ENCODE assay signal across 10 cellular contexts in genomic region chr11:64183890-64184289, GRCh38. TPM values are rescaled to one million over a fixed set of nuclear protein-coding genes. Genes with fewer than 3 reads are reported as not detected.
A peak's percentile ranks its signal among the peaks of the same experiment; 100 is the strongest.
DNase-seq lines count a peak whose midpoint lies in the region; ATAC-seq and TF ChIP-seq lines count a peak whose summit lies in the region.
"Had no signal": no experiment of that assay in that cellular context is flagged by ENCODE, and none has a peak within 500 bp of the region (broad histone marks: within the 10 kb centered on the region; RNA-seq: fewer than 3 reads in every experiment).

No MANE protein-coding gene starts in this region.

- intact Hi-C loops in body of pancreas (cut with DNase I): no loop called here

- peak overlapping the region; percentile 47 for H3K4me3 Mint-ChIP-seq in T-helper 2 cell treated with Interferon-gamma antibody and Interleukin-4, amounts not matched to agents 5 μg/mL and 100 μg/mL, for 36 hours
- H3K4me3 Mint-ChIP-seq in IgD-negative memory B cell (peak overlapping the region in 3 of 4 donors; percentile 58 to 85 (median 78)), neural crest cell (peak overlapping the region; percentile 64)

- 40 to 64% methylated on average over 7 of the region's 7 CpGs for WGBS in body of pancreas, 2 donors

- H3K36me3 Mint-ChIP-seq in T-helper 2 cell treated with Interferon-gamma antibody and Interleukin-4, amounts not matched to agents 5 μg/mL and 100 μg/mL, for 36 hours (ENCODE audit: low read depth): peaks cover 7% of the 10 kb centered on the region
- H3K36me3 Mint-ChIP-seq in IgD-negative memory B cell (no peaks in the 10 kb centered on the region), neural crest cell (ENCODE audit: low read depth) (peaks cover 5% of the 10 kb centered on the region)

- no peak for DNase-seq in T-helper 2 cell treated with Interferon-gamma antibody and Interleukin-4, amounts not matched to agents 5 μg/mL and 100 μg/mL, for 36 hours (ENCODE audit: low spot score)
- DNase-seq in T-helper 2 cell (no peak), body of pancreas (no peak), neural crest cell (ENCODE audit: low read depth, low spot score) (no peak), activated gamma-delta T cell treated with Interleukin-2 at 50 U/mL for 16 hours (no peak), medulla oblongata (ENCODE audit: extremely low spot score) (no peak)
- DNase-seq: SW 1271 had no signal

- H3K27me3 ChIP-seq in body of pancreas: no peaks in the 10 kb centered on the region

- peaks cover 26% of the 10 kb centered on the region for H3K4me1 Mint-ChIP-seq in T-helper 2 cell treated with Interferon-gamma antibody and Interleukin-4, amounts not matched to agents 5 μg/mL and 100 μg/mL, for 36 hours (ENCODE audit: low read depth)
- peaks cover 11 to 28% (median 26%) of the 10 kb centered on the region in 3 donors for H3K4me1 Mint-ChIP-seq in IgD-negative memory B cell
- peaks cover 44% of the 10 kb centered on the region for H3K4me1 Mint-ChIP-seq in neural crest cell

- H3K36me3 ChIP-seq in body of pancreas (replicated peaks in 1 of 2; ENCODE audit: insufficient read depth in 1 of 2, low read depth in 2 of 2): no peaks in the 10 kb centered on the region

- TF ChIP-seq POLR2A in body of pancreas (IDR thresholded peaks at IDR 0.05): no peak

- H3K9me3 ChIP-seq in body of pancreas: no peaks in the 10 kb centered on the region

- no peak for ATAC-seq in body of pancreas
- ATAC-seq in HG03097 (IDR thresholded peaks at IDR 0.05; ENCODE audit: low FRiP score, unreplicated experiment): no peak
- ATAC-seq: left lobe of liver had no signal

- H3K9me3 Mint-ChIP-seq in T-helper 2 cell treated with Interferon-gamma antibody and Interleukin-4, amounts not matched to agents 5 μg/mL and 100 μg/mL, for 36 hours: no peaks in the 10 kb centered on the region
- H3K9me3 Mint-ChIP-seq in IgD-negative memory B cell (no peaks in the 10 kb centered on the region), neural crest cell (no peaks in the 10 kb centered on the region)

- peak overlapping the region in 3 of 4 donors; percentile 90 to 96 (median 93) for H3K27ac ChIP-seq in body of pancreas

- peak overlapping the region; percentile 31 for H3K27ac Mint-ChIP-seq in T-helper 2 cell treated with Interferon-gamma antibody and Interleukin-4, amounts not matched to agents 5 μg/mL and 100 μg/mL, for 36 hours
- H3K27ac Mint-ChIP-seq in IgD-negative memory B cell (no peak overlapping the region), neural crest cell (ENCODE audit: unreplicated experiment) (no peak overlapping the region)

- TF ChIP-seq CTCF in body of pancreas (IDR thresholded peaks at IDR 0.05): no peak
- no peak for TF ChIP-seq CTCF in neural crest cell (conservative IDR thresholded peaks at IDR 0.05)

- peaks cover 4% of the 10 kb centered on the region for H3K27me3 Mint-ChIP-seq in T-helper 2 cell treated with Interferon-gamma antibody and Interleukin-4, amounts not matched to agents 5 μg/mL and 100 μg/mL, for 36 hours (ENCODE audit: low read depth)
- no peaks in the 10 kb centered on the region for H3K27me3 Mint-ChIP-seq in IgD-negative memory B cell
- H3K27me3 Mint-ChIP-seq in neural crest cell (ENCODE audit: low read depth): no peaks in the 10 kb centered on the region

- peaks cover 51% of the 10 kb centered on the region for H3K4me1 ChIP-seq in body of pancreas

- H3K4me3 ChIP-seq in body of pancreas: no peak overlapping the region

RNA-seq across cellular contexts. Expression of gene STIP1, which starts 2.1 kb away (rescaled TPM):
- 102 TPM for polyA plus RNA-seq in IgD-negative memory B cell
- total RNA-seq in body of pancreas (10 to 100 TPM; 35.8 to 63.6 TPM), neural crest cell (294 and 296 TPM in 2 replicates)

RNA-seq across cellular contexts. Expression of gene MACROD1, which starts 18.0 kb away (rescaled TPM):
- polyA plus RNA-seq in IgD-negative memory B cell: 9.7 TPM
- total RNA-seq in body of pancreas (10 to 100 TPM; 24.7 to 65.4 TPM), neural crest cell (22.1 and 26.1 TPM in 2 replicates)

RNA-seq across cellular contexts. Expression of gene FERMT3, which starts 22.6 kb away (rescaled TPM):
- 149 TPM for polyA plus RNA-seq in IgD-negative memory B cell
- total RNA-seq in body of pancreas (1 to 10 TPM; 8.6 to 9.1 TPM), neural crest cell (2.8 and 3.8 TPM in 2 replicates)

RNA-seq across cellular contexts. Expression of gene TRPT1, which starts 42.1 kb away (rescaled TPM):
- 75.0 TPM for polyA plus RNA-seq in IgD-negative memory B cell
- total RNA-seq in body of pancreas: 10 to 100 TPM; 56.3 to 75.2 TPM
- 40.2 and 43.2 TPM in 2 replicates for total RNA-seq in neural crest cell

RNA-seq across cellular contexts. Expression of gene NUDT22, which starts 42.2 kb away (rescaled TPM):
- polyA plus RNA-seq in IgD-negative memory B cell: 56.6 TPM
- total RNA-seq in body of pancreas (10 to 100 TPM; 45.9 to 73.5 TPM), neural crest cell (35.7 and 40.8 TPM in 2 replicates)
